In the genomic region with DNA sequence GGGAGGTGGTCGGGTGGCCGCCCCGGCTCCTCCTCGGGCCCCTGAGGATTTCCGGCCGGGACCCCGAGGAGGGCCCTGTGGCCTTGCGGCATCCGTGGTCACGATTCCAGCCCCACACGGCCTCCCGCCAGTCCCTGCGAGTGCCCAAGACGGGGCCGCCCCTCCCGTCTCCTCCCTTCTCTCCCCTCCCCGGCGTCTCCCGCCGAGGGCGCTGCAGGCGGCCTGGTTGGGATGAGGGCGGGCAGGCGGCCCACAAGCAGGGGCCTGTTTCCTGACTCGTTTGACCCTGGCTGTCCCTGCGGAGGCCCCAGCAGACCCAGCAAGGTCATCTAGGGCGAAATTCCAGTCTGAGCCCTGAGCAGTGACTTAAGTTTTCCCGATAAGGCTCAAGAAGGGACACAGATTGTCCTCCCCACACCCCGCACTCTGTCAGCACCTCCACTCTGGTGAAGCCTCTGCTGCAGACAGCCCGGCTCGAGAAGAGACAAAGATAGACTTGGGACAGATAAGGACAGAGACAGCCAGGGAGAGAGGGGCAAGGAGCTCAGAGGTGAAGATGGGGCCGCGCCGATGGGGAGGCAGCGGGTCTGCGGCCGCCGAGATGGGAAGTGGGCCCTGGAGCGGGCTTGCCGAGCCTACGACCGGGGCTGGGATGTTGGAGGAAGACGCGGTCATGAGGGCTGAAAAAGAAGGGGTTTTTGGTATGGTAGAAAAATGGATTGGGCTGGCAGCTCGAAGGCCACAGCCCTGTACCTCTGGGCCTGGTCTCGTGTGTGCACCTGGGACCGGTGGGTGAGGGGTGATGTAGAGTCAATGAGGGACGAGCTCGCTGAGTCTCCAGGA, we compare ENCODE assay signal across 8 cellular contexts.
DNase-seq lines count a peak whose midpoint lies in the region; ATAC-seq and TF ChIP-seq lines count a peak whose summit lies in the region.

No MANE protein-coding gene starts in this region.

- peak overlapping the region; percentile 52 for H2BK15ac ChIP-seq in neuronal stem cell (ENCODE audit: low read length)

- peak overlapping the region; percentile 26 for H2BK120ac ChIP-seq in neuronal stem cell (ENCODE audit: low read depth, low read length)

- no peak overlapping the region for H3K4ac ChIP-seq in neuronal stem cell (ENCODE audit: low read length)

- peak overlapping the region; percentile 25 for H2BK5ac ChIP-seq in neuronal stem cell (ENCODE audit: low read length)

- no peaks in the 10 kb centered on the region for H3K27me3 ChIP-seq in Peyer's patch
- no peaks in the 10 kb centered on the region for H3K27me3 ChIP-seq in foreskin keratinocyte
- no peaks in the 10 kb centered on the region for H3K27me3 ChIP-seq in neuronal stem cell (ENCODE audit: control insufficient read depth in 3 of 3, insufficient read depth in 3 of 3, low read depth in 1 of 3, low read length in 3 of 3)
- no peaks in the 10 kb centered on the region for H3K27me3 ChIP-seq in upper lobe of left lung

- no peak overlapping the region for H4K8ac ChIP-seq in neuronal stem cell (ENCODE audit: low read depth, low read length)

- H3K27ac ChIP-seq in Peyer's patch (peak overlapping the region; percentile 81 to 91 (median 88)), foreskin keratinocyte (peak overlapping the region; percentile 98), neuronal stem cell (replicated peaks; ENCODE audit: low read length) (no peak overlapping the region), upper lobe of left lung (peak overlapping the region; percentile 78 to 86 (median 85))

- H3K36me3 ChIP-seq in Peyer's patch (no peaks in the 10 kb centered on the region), neuronal stem cell (replicated peaks in 1 of 2; ENCODE audit: control insufficient read depth in 2 of 2, insufficient read depth in 2 of 2, low read length in 2 of 2) (no peaks in the 10 kb centered on the region), upper lobe of left lung (no peaks in the 10 kb centered on the region)

- DNase-seq in AG10803 (ENCODE audit: low read depth) (peak; percentile 91), Peyer's patch (peak; percentile 68 to 84 (median 83)), foreskin keratinocyte (peak in 1 of 2 donors; percentile 77), neuronal stem cell (ENCODE audit: low spot score) (no peak), upper lobe of left lung (peak; percentile 74 to 91)
- DNase-seq in activated naive CD4-positive, alpha-beta T cell (lab: John Stamatoyannopoulos, UW): peak in 3 of 4 experiments; percentile 32 to 45 (median 34)

- WGBS in neuronal stem cell (ENCODE audit: extremely low coverage in 2 of 2, insufficient read length in 2 of 2, insufficient replicate concordance in 1 of 2), 2 donors: no CpG with 5 or more reads among the region's 49 CpGs
- 51 to 65% methylated on average over 22 to 28 of the region's 49 CpGs for WGBS in upper lobe of left lung, 2 donors

- no peak overlapping the region for H2AFZ ChIP-seq in neuronal stem cell (ENCODE audit: low read length)

- H3K4me3 ChIP-seq in AG10803 (ENCODE audit: low read length) (peak overlapping the region; percentile 37), Peyer's patch (peak overlapping the region; percentile 58 to 84 (median 81)), neuronal stem cell (ENCODE audit: low read length in 2 of 2) (peak overlapping the region in 1 of 2 donors; percentile 82), upper lobe of left lung (peak overlapping the region; percentile 57 to 77 (median 65))

- H4K91ac ChIP-seq in neuronal stem cell (ENCODE audit: low read depth, low read length, poor library complexity): no peak overlapping the region

- H3K9ac ChIP-seq in neuronal stem cell (ENCODE audit: low read depth, low read length, poor library complexity): peak overlapping the region; percentile 88

- H2AK5ac ChIP-seq in neuronal stem cell (ENCODE audit: low read depth, low read length): peak overlapping the region; percentile 36

- no peak for TF ChIP-seq EP300 in upper lobe of left lung (IDR thresholded peaks at IDR 0.05)

- H3K18ac ChIP-seq in neuronal stem cell (ENCODE audit: low read length): peak overlapping the region; percentile 96

- ATAC-seq in GM18868 (IDR thresholded peaks at IDR 0.05; ENCODE audit: unreplicated experiment) (peak; percentile 21), HG03439 (IDR thresholded peaks at IDR 0.05; ENCODE audit: unreplicated experiment) (peak; percentile 33), foreskin keratinocyte (peak; percentile 3), upper lobe of left lung (ENCODE audit: low FRiP score in 2 of 2) (peak; percentile 67 to 82)

- peak overlapping the region; percentile 2 for H3K14ac ChIP-seq in neuronal stem cell (ENCODE audit: low read length)

- H2BK12ac ChIP-seq in neuronal stem cell (ENCODE audit: low read length): no peak overlapping the region

- H3K4me1 ChIP-seq in Peyer's patch (peaks cover 2 to 39% (median 25%) of the 10 kb centered on the region in 4 donors), foreskin keratinocyte (peaks cover 47% of the 10 kb centered on the region), neuronal stem cell (ENCODE audit: control insufficient read depth in 2 of 2, insufficient read depth in 1 of 2, low read depth in 1 of 2, low read length in 2 of 2) (peaks cover 15 to 18% of the 10 kb centered on the region in 2 donors), upper lobe of left lung (peaks cover 10 to 43% (median 25%) of the 10 kb centered on the region in 4 donors)

- H3K23ac ChIP-seq in neuronal stem cell (ENCODE audit: low read depth, low read length, poor library complexity): peak overlapping the region; percentile 48

- TF ChIP-seq CTCF in AG10803 (conservative IDR thresholded peaks at IDR 0.05; ENCODE audit: low read length): peak; percentile 38
- peak in 1 of 6 experiments; percentile 12 for TF ChIP-seq CTCF in Peyer's patch (IDR thresholded peaks at IDR 0.05)
- peak; percentile 58 for TF ChIP-seq CTCF in foreskin keratinocyte (conservative IDR thresholded peaks at IDR 0.05)
- TF ChIP-seq CTCF in upper lobe of left lung (IDR thresholded peaks at IDR 0.05): peak in 1 of 6 experiments; percentile 14

- TF ChIP-seq POLR2A in Peyer's patch (IDR thresholded peaks at IDR 0.05): no peak
- TF ChIP-seq POLR2A in upper lobe of left lung (IDR thresholded peaks at IDR 0.05): no peak

- H3K4me2 ChIP-seq in neuronal stem cell (ENCODE audit: insufficient read depth, low read length, poor library complexity, severe bottlenecking): peak overlapping the region; percentile 93

- no peaks in the 10 kb centered on the region for H3K9me3 ChIP-seq in Peyer's patch
- no peaks in the 10 kb centered on the region for H3K9me3 ChIP-seq in neuronal stem cell (replicated peaks in 1 of 2; ENCODE audit: control insufficient read depth in 2 of 2, insufficient read depth in 1 of 2, low read depth in 1 of 2, low read length in 2 of 2)
- no peaks in the 10 kb centered on the region for H3K9me3 ChIP-seq in upper lobe of left lung

- H3K79me1 ChIP-seq in neuronal stem cell (ENCODE audit: low read depth, low read length): no peaks in the 10 kb centered on the region

Comparison
In these comparisons a context has a peak if more than half of its experiments do, and no peak if none do; other contexts are left out.
1. ATAC-seq: peak in every context shown above with its lines; median percentile 74 in upper lobe of left lung; 33 in HG03439; 21 in GM18868; 3 in foreskin keratinocyte.